ENCODE assay signal across 20 cellular contexts in the genomic region with DNA sequence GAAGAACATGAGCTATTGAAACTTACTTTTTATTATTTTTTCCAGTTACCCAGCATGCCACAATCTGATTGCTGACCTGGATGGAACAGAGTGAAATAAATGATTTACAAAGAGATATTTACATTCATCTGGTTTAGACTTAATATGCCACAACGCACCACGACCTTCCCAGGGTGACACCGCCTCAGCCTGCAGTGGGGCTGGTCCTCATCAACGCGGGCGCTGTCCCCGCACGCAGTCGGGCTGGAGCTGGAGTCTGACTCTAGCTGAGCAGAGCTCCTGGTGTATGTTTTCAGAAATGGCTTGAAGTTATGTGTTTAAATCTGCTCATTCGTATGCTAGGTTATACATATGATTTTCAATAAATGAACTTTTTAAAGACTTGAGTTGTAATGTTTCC.
"Had no signal": no experiment of that assay in that cellular context is flagged by ENCODE, and none has a peak within 500 bp of the region (broad histone marks: within the 10 kb centered on the region; RNA-seq: fewer than 3 reads in every experiment).

No MANE protein-coding gene starts in this region.

- H3K9me3 Mint-ChIP-seq: naive B cell had no signal

- ATAC-seq: esophagus mucosa, gastroesophageal sphincter, left cardiac atrium had no signal

- H3K9me3 ChIP-seq: gastroesophageal sphincter, left ventricle myocardium inferior, sigmoid colon, stomach, thoracic aorta, transverse colon had no signal

- FAIRE-seq: endometrium, kidney had no signal

- DNase-seq: effector memory CD4-positive, alpha-beta T cell; kidney; left cardiac atrium; left ventricle myocardium inferior; mesenchymal stem cell; midbrain; naive B cell; nephron progenitor cell; sigmoid colon; stimulated activated CD4-positive, alpha-beta T cell treated with anti-CD3 and anti-CD28 coated beads, Interleukin-12 subunit alpha, Interleukin-12 subunit beta, amount 100 ng/mL, for 4 hours; stimulated activated naive CD4-positive, alpha-beta T cell; stomach; substantia nigra; transverse colon had no signal

- H3K27ac ChIP-seq: gastroesophageal sphincter, left ventricle myocardium inferior, sigmoid colon, skin epidermis, stomach, thoracic aorta, transverse colon had no signal

- H3K4me3 ChIP-seq: gastroesophageal sphincter, left ventricle myocardium inferior, lung, sigmoid colon, skin epidermis, stomach, thoracic aorta, transverse colon had no signal

- H3K4me3 Mint-ChIP-seq: naive B cell, nephron progenitor cell had no signal

- H3K27me3 Mint-ChIP-seq: naive B cell had no signal

- H3K27ac Mint-ChIP-seq: nephron progenitor cell had no signal

- H3K27me3 ChIP-seq: gastroesophageal sphincter, sigmoid colon, stomach, transverse colon had no signal
